ENCODE assay signal across 8 cellular contexts in genomic region chr20:58650776-58651547, GRCh38. TPM values are rescaled to one million over a fixed set of nuclear protein-coding genes. Genes with fewer than 3 reads are reported as not detected.
DNase-seq lines count a peak whose midpoint lies in the region; TF ChIP-seq lines count a peak whose summit lies in the region.

A gene with protein sequence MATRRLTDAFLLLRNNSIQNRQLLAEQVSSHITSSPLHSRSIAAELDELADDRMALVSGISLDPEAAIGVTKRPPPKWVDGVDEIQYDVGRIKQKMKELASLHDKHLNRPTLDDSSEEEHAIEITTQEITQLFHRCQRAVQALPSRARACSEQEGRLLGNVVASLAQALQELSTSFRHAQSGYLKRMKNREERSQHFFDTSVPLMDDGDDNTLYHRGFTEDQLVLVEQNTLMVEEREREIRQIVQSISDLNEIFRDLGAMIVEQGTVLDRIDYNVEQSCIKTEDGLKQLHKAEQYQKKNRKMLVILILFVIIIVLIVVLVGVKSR (plus strand): TSS chr20:58651283. CDS start chr20:58652007, 724 bp downstream.

- peak within 1 kb of the TSS; percentile 99 for H3K4me3 Mint-ChIP-seq in activated naive CD4-positive, alpha-beta T cell treated with anti-CD3 and anti-CD28 coated beads, Interleukin-2, amount 50 U/mL, for 24 hours

- H3K4me2 ChIP-seq in SK-N-SH = peak within 1 kb of the TSS; percentile 93

- TF ChIP-seq CTCF in HEK293 (tag by site-specific recombination; IDR thresholded peaks at IDR 0.05) (peak; percentile 92), SK-N-SH (IDR thresholded peaks at IDR 0.05) (peak; percentile 68), suprapubic skin (IDR thresholded peaks at IDR 0.05) (peak; percentile 27 to 53)

- no peaks in the 10 kb centered on the region for H3K9me3 Mint-ChIP-seq in activated naive CD4-positive, alpha-beta T cell treated with anti-CD3 and anti-CD28 coated beads, Interleukin-2, amount 50 U/mL, for 24 hours

- H3K27ac ChIP-seq in HEK293 (ENCODE audit: extremely low read depth, low read depth, low read length) = peak within 1 kb of the TSS; percentile 65
- peak within 1 kb of the TSS; percentile 93 to 97 for H3K27ac ChIP-seq in SK-N-SH (ENCODE audit: low read depth in 2 of 2, low read length in 1 of 2)
- H3K27ac ChIP-seq in suprapubic skin = peak within 1 kb of the TSS; percentile 91

- POLR2A ChIA-PET in HEK293 (lab: Yijun Ruan, JAX) (interaction anchor here (0.5 to 1.7 kb wide), 15 partner anchors 9 to 381 kb away, joined by 3 to 11 read pairs (median 6); partner anchors contain the start of genes ATP5F1E and VAPB), SK-N-SH (lab: Yijun Ruan, JAX) (interaction anchor here (0.5 to 1.5 kb wide), 16 partner anchors 46 to 1378 kb away, joined by 3 to 6 read pairs (median 3); partner anchors contain the start of gene VAPB)

- TF ChIP-seq RAD21 in SK-N-SH (IDR thresholded peaks at IDR 0.05; ENCODE audit: low read length) = no peak; the same call in 1 of the 2 replicates

- H3K27me3 ChIP-seq in SK-N-SH (ENCODE audit: insufficient read depth) (no peaks in the 10 kb centered on the region), suprapubic skin (no peaks in the 10 kb centered on the region)

- TF ChIP-seq POLR2A in suprapubic skin (IDR thresholded peaks at IDR 0.05) = peak in 1 of 2 donors; percentile 70

- peak; percentile 86 for DNase-seq in GDM1 (lab: John Stamatoyannopoulos, UW)
- DNase-seq in MV-4-11 (lab: John Stamatoyannopoulos, UW) = peak; percentile 84
- DNase-seq in SK-N-SH = peak; percentile 96
- peak; percentile 91 for DNase-seq in globus pallidus (ENCODE audit: low spot score)
- peak; percentile 86 for DNase-seq in occipital lobe (lab: John Stamatoyannopoulos, UW)
- DNase-seq in suprapubic skin (ENCODE audit: low spot score in 2 of 2) = peak; percentile 93 to 95

- H3F3A ChIP-seq in SK-N-SH (replicated peaks; ENCODE audit: insufficient read depth) = peaks cover 37% of the 10 kb centered on the region

- WGBS in SK-N-SH (ENCODE audit: low lambda C conversion rate) = 2% methylated on average over 33 of the region's 49 CpGs
- WGBS in suprapubic skin = under 1% methylated on average over 44 of the region's 49 CpGs

- peak within 1 kb of the TSS; percentile 99 for H3K4me3 ChIP-seq in HEK293 (ENCODE audit: low read depth, low read length)
- H3K4me3 ChIP-seq in SK-N-SH (ENCODE audit: low read depth in 2 of 2, low read length in 1 of 2) = peak within 1 kb of the TSS; percentile 98 to 99
- peak within 1 kb of the TSS; percentile 65 for H3K4me3 ChIP-seq in suprapubic skin

- peaks cover 0 to 8% of the 10 kb centered on the region in 2 experiments; a peak in 1 of 3 replicates for H3K36me3 ChIP-seq in HEK293 (ENCODE audit: control insufficient read depth in 2 of 2, insufficient read depth in 1 of 2, low read length in 2 of 2)
- peaks cover 0 to 12% of the 10 kb centered on the region in 2 experiments for H3K36me3 ChIP-seq in SK-N-SH (replicated peaks in 1 of 2; ENCODE audit: control insufficient read depth in 1 of 2, insufficient read depth in 2 of 2, low read length in 1 of 2)
- no peaks in the 10 kb centered on the region for H3K36me3 ChIP-seq in suprapubic skin

- peak within 1 kb of the TSS; percentile 99 for H3K27ac Mint-ChIP-seq in activated naive CD4-positive, alpha-beta T cell treated with anti-CD3 and anti-CD28 coated beads, Interleukin-2, amount 50 U/mL, for 24 hours

- peak within 1 kb of the TSS; percentile 86 for H2AFZ ChIP-seq in SK-N-SH (ENCODE audit: low read depth)

- TF ChIP-seq EP300 in SK-N-SH (IDR thresholded peaks at IDR 0.05; ENCODE audit: borderline replicate concordance in 1 of 2, low read depth in 1 of 2, low read length in 1 of 2) (peak in 1 of 2 experiments; percentile 50; a peak in 2 of 4 replicates), suprapubic skin (IDR thresholded peaks at IDR 0.05) (no peak)

- H4K20me1 ChIP-seq in SK-N-SH (ENCODE audit: insufficient read depth) = no peaks in the 10 kb centered on the region

- peaks cover 49% of the 10 kb centered on the region for H3K79me2 ChIP-seq in SK-N-SH (ENCODE audit: insufficient read depth)

- H3K27me3 Mint-ChIP-seq in activated naive CD4-positive, alpha-beta T cell treated with anti-CD3 and anti-CD28 coated beads, Interleukin-2, amount 50 U/mL, for 24 hours = no peaks in the 10 kb centered on the region

- no peaks in the 10 kb centered on the region for H3K9me2 ChIP-seq in SK-N-SH

- CTCF ChIA-PET in HEK293 (lab: Yijun Ruan, JAX) (interaction anchor here (0.6 to 1.7 kb wide), 11 partner anchors 9 to 1135 kb away, joined by 3 to 7 read pairs (median 3); no protein-coding TSS in a partner anchor), SK-N-SH (lab: Yijun Ruan, JAX) (interaction anchor here (0.6 to 8.5 kb wide), 47 partner anchors 9 to 842 kb away, joined by 3 to 87 read pairs (median 4); partner anchors contain the start of genes GNAS and VAPB)

- peak within 1 kb of the TSS; percentile 86 for H3K9ac ChIP-seq in SK-N-SH

- H3K9me3 ChIP-seq in HEK293 (ENCODE audit: control insufficient read depth, insufficient read depth, low read depth, low read length) (no peaks in the 10 kb centered on the region), SK-N-SH (no peaks in the 10 kb centered on the region), suprapubic skin (no peaks in the 10 kb centered on the region)

- H3K36me3 Mint-ChIP-seq in activated naive CD4-positive, alpha-beta T cell treated with anti-CD3 and anti-CD28 coated beads, Interleukin-2, amount 50 U/mL, for 24 hours = peaks cover 4% of the 10 kb centered on the region

- peaks cover 21% of the 10 kb centered on the region for H3K4me1 Mint-ChIP-seq in activated naive CD4-positive, alpha-beta T cell treated with anti-CD3 and anti-CD28 coated beads, Interleukin-2, amount 50 U/mL, for 24 hours

- H3K4me1 ChIP-seq in HEK293 (ENCODE audit: control insufficient read depth, insufficient read depth, low read length) (peaks cover 6% of the 10 kb centered on the region), SK-N-SH (ENCODE audit: control insufficient read depth in 1 of 2, insufficient read depth in 2 of 2, low read depth in 1 of 2, low read length in 1 of 2) (peaks cover 13 to 35% of the 10 kb centered on the region in 2 experiments), suprapubic skin (peaks cover 47% of the 10 kb centered on the region)

TF ChIP-seq in HEK293, 187 proteins besides CTCF, POLR2A, EP300 and RAD21 (continues in another document):
- TF ChIP-seq ZNF558 (tag by site-specific recombination; IDR thresholded peaks at IDR 0.05) (no peak; the same call in 1 of the 2 replicates), SCRT2 (tag by site-specific recombination; IDR thresholded peaks at IDR 0.05) (peak; percentile 80), ZNF121 (tag by site-specific recombination; IDR thresholded peaks at IDR 0.05) (peak; percentile 82), ZNF560 (tag by site-specific recombination; IDR thresholded peaks at IDR 0.05; ENCODE audit: borderline replicate concordance) (no peak), ZNF324 (tag by site-specific recombination; IDR thresholded peaks at IDR 0.05) (peak; percentile 100), KLF16 (tag by site-specific recombination; IDR thresholded peaks at IDR 0.05) (peak; percentile 100), ZNF585B (tag by site-specific recombination; IDR thresholded peaks at IDR 0.05) (no peak), GLIS1 (tag by site-specific recombination; IDR thresholded peaks at IDR 0.05) (peak; percentile 81)

TF ChIP-seq in SK-N-SH, 30 proteins besides CTCF, POLR2A, EP300 and RAD21 (continues in another document):
- TF ChIP-seq, protein P1, sequence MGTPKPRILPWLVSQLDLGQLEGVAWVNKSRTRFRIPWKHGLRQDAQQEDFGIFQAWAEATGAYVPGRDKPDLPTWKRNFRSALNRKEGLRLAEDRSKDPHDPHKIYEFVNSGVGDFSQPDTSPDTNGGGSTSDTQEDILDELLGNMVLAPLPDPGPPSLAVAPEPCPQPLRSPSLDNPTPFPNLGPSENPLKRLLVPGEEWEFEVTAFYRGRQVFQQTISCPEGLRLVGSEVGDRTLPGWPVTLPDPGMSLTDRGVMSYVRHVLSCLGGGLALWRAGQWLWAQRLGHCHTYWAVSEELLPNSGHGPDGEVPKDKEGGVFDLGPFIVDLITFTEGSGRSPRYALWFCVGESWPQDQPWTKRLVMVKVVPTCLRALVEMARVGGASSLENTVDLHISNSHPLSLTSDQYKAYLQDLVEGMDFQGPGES (IDR thresholded peaks at IDR 0.05; ENCODE audit: low read depth, low read length) = no peak
- TF ChIP-seq RXRA (IDR thresholded peaks at IDR 0.05; ENCODE audit: borderline replicate concordance, low read depth) = no peak; the same call in 1 of the 2 replicates
- TF ChIP-seq ZBTB33 (IDR thresholded peaks at IDR 0.05; ENCODE audit: borderline replicate concordance, low read depth) = 0 out of 2 replicates have a peak, but pooled peaks have one; percentile 27
- TF ChIP-seq RCOR1 (IDR thresholded peaks at IDR 0.05; ENCODE audit: low read length) = peak; percentile 83
- no peak for TF ChIP-seq YY1 (IDR thresholded peaks at IDR 0.05; ENCODE audit: low read depth)
- TF ChIP-seq SMC3 (IDR thresholded peaks at IDR 0.05; ENCODE audit: low read depth, low read length) = peak; percentile 36; the same call in 1 of the 2 replicates
- no peak for TF ChIP-seq JUND (IDR thresholded peaks at IDR 0.05)
- 0 out of 2 replicates have a peak, but pooled peaks have one; percentile 46 for TF ChIP-seq FOXJ3 (CRISPR knock-in tag; IDR thresholded peaks at IDR 0.05)
- peak; percentile 94 for TF ChIP-seq TAF1 (IDR thresholded peaks at IDR 0.05; ENCODE audit: borderline replicate concordance, low read depth, low read length)
- 0 out of 2 replicates have a peak, but pooled peaks have one; percentile 29 for TF ChIP-seq FOXM1 (IDR thresholded peaks at IDR 0.05; ENCODE audit: low read depth)
- TF ChIP-seq MXI1 (IDR thresholded peaks at IDR 0.05; ENCODE audit: low read depth, low read length) = peak; percentile 41; the same call in 1 of the 2 replicates

RNA-seq across cellular contexts. Expression of the gene that starts here (rescaled TPM):
- polyA plus RNA-seq in SK-N-SH (2012; rRNA removed) = 63.8 and 90.9 TPM in 2 replicates
- polyA plus RNA-seq in SK-N-SH (2012; cell fraction: cytosol; rRNA removed) = 54.0 and 56.0 TPM in 2 replicates
- 199 and 277 TPM in 2 replicates for polyA plus RNA-seq in SK-N-SH (2012; cell fraction: nucleus; rRNA removed)
- 33.2 TPM for total RNA-seq in occipital lobe
- total RNA-seq in suprapubic skin = 100 to 1,000 TPM in 1 of 4 donors, 10 to 100 TPM in 3; 35.6 to 138 (median 50.9) TPM

Comparison
In these comparisons a context has a peak if more than half of its experiments do, and no peak if none do; other contexts are left out.
1. Peak in every context shown above with its lines: DNase-seq, H3K4me3 ChIP-seq and H3K27ac ChIP-seq.
2. CTCF ChIP-seq: peak in every context shown above with its lines; median percentile 92 in HEK293; 68 in SK-N-SH; 40 in suprapubic skin.